8 cellular contexts compared by ENCODE assay signal in the genomic region with DNA sequence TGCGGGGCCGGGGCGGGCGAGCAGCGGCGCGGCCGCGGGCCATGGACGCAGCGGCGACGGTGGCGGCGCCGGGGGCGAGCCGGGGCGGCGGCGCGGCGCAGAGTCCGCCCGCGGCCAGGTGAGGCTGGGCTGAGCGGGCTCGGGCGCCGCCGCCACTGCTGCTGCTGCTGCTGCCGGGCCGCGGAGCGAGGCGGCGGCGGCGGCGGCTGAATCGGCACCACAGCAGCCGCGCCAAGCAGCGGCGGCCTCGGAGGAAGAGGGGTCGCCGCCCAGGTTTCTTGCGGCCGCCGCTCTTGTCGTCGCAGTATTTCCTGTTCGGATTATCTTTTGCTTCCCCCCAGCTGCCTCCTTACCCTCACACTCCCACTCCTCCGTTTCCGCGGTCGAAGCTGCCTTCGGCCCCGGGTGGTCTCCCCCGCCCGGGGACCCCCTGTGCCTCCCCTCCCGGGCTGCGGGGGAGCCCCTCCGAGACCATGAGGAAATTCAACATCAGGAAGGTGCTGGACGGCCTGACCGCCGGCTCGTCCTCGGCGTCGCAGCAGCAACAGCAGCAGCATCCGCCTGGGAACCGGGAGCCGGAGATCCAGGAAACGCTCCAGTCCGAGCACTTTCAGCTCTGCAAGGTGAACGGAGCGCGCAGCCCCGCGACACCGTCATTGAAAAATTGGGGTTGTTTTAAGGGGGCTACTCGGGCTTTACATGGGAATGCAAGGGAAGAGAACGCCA. TPM values are rescaled to one million over a fixed set of nuclear protein-coding genes. Genes with fewer than 3 reads are reported as not detected.
DNase-seq lines count a peak whose midpoint lies in the region; ATAC-seq, FAIRE-seq and TF ChIP-seq lines count a peak whose summit lies in the region.

A gene (plus strand): TSS at position 358 of the 726 bp plus-strand sequence. CDS start 116 bp downstream, at position 474.

- intact Hi-C loops in kidney (cut with DNase I): no loop called here

- DNase-seq in GM03348 (ENCODE audit: low spot score) (peak; percentile 53), Kasumi-1 (lab: John Stamatoyannopoulos, UW) (peak; percentile 91 to 94), kidney (peak; percentile 83), H54 (ENCODE audit: insufficient read length, low spot score) (no peak)
- DNase-seq in central memory CD4-positive, alpha-beta T cell: peak; percentile 48
- peak; percentile 18 for DNase-seq in stimulated activated CD4-positive, alpha-beta T cell treated with anti-CD3 and anti-CD28 coated beads, Interleukin-12 subunit alpha, Interleukin-12 subunit beta, amount 100 ng/mL, for 4 hours

- no peak for FAIRE-seq in kidney (lab: Jason Lieb, UNC)
- FAIRE-seq in H54 (lab: Jason Lieb, UNC): no peak

- peaks cover 0 to 9% of the 10 kb centered on the region in 2 donors for H3K4me1 ChIP-seq in kidney (ENCODE audit: control insufficient read depth in 1 of 2, insufficient read depth in 1 of 2, low read depth in 1 of 2, low read length in 2 of 2)

- peak; percentile 28 for ATAC-seq in GM21825 (IDR thresholded peaks at IDR 0.05; ENCODE audit: unreplicated experiment)

- TF ChIP-seq CTCF in WI38 (IDR thresholded peaks at IDR 0.05; ENCODE audit: low read depth, low read length): no peak
- TF ChIP-seq CTCF in kidney (IDR thresholded peaks at IDR 0.05; ENCODE audit: borderline replicate concordance, extremely low read depth, insufficient read depth): no peak

- H3K27ac ChIP-seq in kidney (ENCODE audit: low read depth in 2 of 2, low read length in 2 of 2): peak within 1 kb of the TSS; percentile 89 to 94

- peak within 1 kb of the TSS; percentile 94 for H3K4me3 ChIP-seq in WI38 (ENCODE audit: low read depth, low read length)
- H3K4me3 ChIP-seq in kidney (ENCODE audit: low read length in 2 of 2): peak within 1 kb of the TSS; percentile 82 to 84

- no peak for TF ChIP-seq POLR2A in H54 (IDR thresholded peaks at IDR 0.05; ENCODE audit: low read depth, low read length)

- no peaks in the 10 kb centered on the region for H3K36me3 ChIP-seq in kidney (ENCODE audit: control insufficient read depth in 1 of 2, insufficient read depth in 2 of 2, low read length in 2 of 2)

- H3K9me3 ChIP-seq in kidney (ENCODE audit: control insufficient read depth in 1 of 2, low read length in 2 of 2): no peaks in the 10 kb centered on the region

- H3K9ac ChIP-seq in kidney (ENCODE audit: low read length in 2 of 2): peak within 1 kb of the TSS; percentile 73 to 83

RNA-seq across cellular contexts. Expression of the gene that starts here (rescaled TPM):
- 13.6 TPM for total RNA-seq in kidney
- polyA plus RNA-seq in kidney (ENCODE audit: insufficient read depth, low read depth, low replicate concordance): 2.0 TPM
